In genomic region chr6:92723390-92723931, GRCh38 we compare ENCODE assay signal across 20 cellular contexts.
DNase-seq lines count a peak whose midpoint lies in the region; ATAC-seq and TF ChIP-seq lines count a peak whose summit lies in the region.
"Had no signal": no experiment of that assay in that cellular context is flagged by ENCODE, and none has a peak within 500 bp of the region (broad histone marks: within the 10 kb centered on the region; RNA-seq: fewer than 3 reads in every experiment).

No MANE protein-coding gene starts in this region.

- no peak overlapping the region for H3K4me3 ChIP-seq in lung
- peak overlapping the region; percentile 4 for H3K4me3 ChIP-seq in suprapubic skin
- H3K4me3 ChIP-seq: A549, SJCRH30, vagina had no signal

- H3K27ac ChIP-seq in lung (ENCODE audit: low read depth in 1 of 2, low read length in 1 of 2) = no peak overlapping the region
- no peak overlapping the region for H3K27ac ChIP-seq in suprapubic skin
- H3K27ac ChIP-seq: A549, SJCRH30, vagina had no signal

- peaks cover 0 to 9% of the 10 kb centered on the region in 2 donors for H3K9me3 ChIP-seq in lung (ENCODE audit: control insufficient read depth in 2 of 2, insufficient read depth in 1 of 2, low read length in 1 of 2)
- peaks cover 10% of the 10 kb centered on the region for H3K9me3 ChIP-seq in suprapubic skin
- H3K9me3 ChIP-seq: A549, vagina had no signal

- H3K27me3 ChIP-seq in lung (ENCODE audit: control insufficient read depth, insufficient read depth) (no peaks in the 10 kb centered on the region), suprapubic skin (no peaks in the 10 kb centered on the region)
- H3K27me3 ChIP-seq: SJCRH30, vagina had no signal

- H3K36me3 ChIP-seq in lung (ENCODE audit: control insufficient read depth in 2 of 2, insufficient read depth in 2 of 2, low read length in 2 of 2) (no peaks in the 10 kb centered on the region), suprapubic skin (no peaks in the 10 kb centered on the region)
- H3K36me3 ChIP-seq: SJCRH30, vagina had no signal

- intact Hi-C loops in activated naive CD4-positive, alpha-beta T cell treated with anti-CD3 and anti-CD28 coated beads for 36 hours (cut with micrococcal nuclease) = no loop called here
- intact Hi-C loops in activated CD4-positive, alpha-beta memory T cell treated with anti-CD3 and anti-CD28 coated beads for 36 hours (cut with micrococcal nuclease) = no loop called here

- TF ChIP-seq EP300 in suprapubic skin (IDR thresholded peaks at IDR 0.05) = no peak

- H3K4me1 Mint-ChIP-seq in activated naive CD4-positive, alpha-beta T cell treated with anti-CD3 and anti-CD28 coated beads for 36 hours (ENCODE audit: low read depth) = no peaks in the 10 kb centered on the region
- no peaks in the 10 kb centered on the region for H3K4me1 Mint-ChIP-seq in activated naive CD8-positive, alpha-beta T cell treated with anti-CD3 and anti-CD28 coated beads, Interleukin-2, amount 10 ng/mL, durations not matched to agents 7 days and 5 days
- H3K4me1 Mint-ChIP-seq in activated CD4-positive, alpha-beta memory T cell treated with anti-CD3 and anti-CD28 coated beads for 36 hours (ENCODE audit: low read depth) = no peaks in the 10 kb centered on the region
- H3K4me1 Mint-ChIP-seq: stimulated activated naive B cell treated with anti-CD40 and anti-IgM and Interleukin-4, amounts not matched to agents 10 μg/mL and 1 μg/mL and 100 μg/mL, for 72 hours had no signal

- CTCF ChIA-PET in activated naive CD4-positive, alpha-beta T cell treated with anti-CD3 and anti-CD28 coated beads for 36 hours (lab: Charles Lee) = no interaction called here
- CTCF ChIA-PET in activated CD4-positive, alpha-beta memory T cell treated with anti-CD3 and anti-CD28 coated beads for 36 hours (lab: Charles Lee) = no interaction called here

- TF ChIP-seq POLR2A in suprapubic skin (IDR thresholded peaks at IDR 0.05) = no peak

- no peak overlapping the region for H3K4me3 Mint-ChIP-seq in activated naive CD4-positive, alpha-beta T cell treated with anti-CD3 and anti-CD28 coated beads for 36 hours
- H3K4me3 Mint-ChIP-seq in activated naive CD8-positive, alpha-beta T cell treated with anti-CD3 and anti-CD28 coated beads, Interleukin-2, amount 10 ng/mL, durations not matched to agents 7 days and 5 days = peak overlapping the region; percentile 42
- no peak overlapping the region for H3K4me3 Mint-ChIP-seq in activated CD4-positive, alpha-beta memory T cell treated with anti-CD3 and anti-CD28 coated beads for 36 hours
- H3K4me3 Mint-ChIP-seq: CD4-positive, alpha-beta T cell; T-helper 2 cell treated with Interferon-gamma antibody and Interleukin-4, amounts not matched to agents 5 μg/mL and 100 μg/mL, for 36 hours had no signal

- DNase-seq in activated naive CD4-positive, alpha-beta T cell treated with anti-CD3 and anti-CD28 coated beads, Interleukin-2, amount 50 U/mL, for 72 hours (ENCODE audit: low spot score in 2 of 2) = peak in 1 of 2 donors; percentile 54
- DNase-seq in activated naive CD4-positive, alpha-beta T cell treated with anti-CD3 and anti-CD28 coated beads for 36 hours = no peak
- no peak for DNase-seq in activated naive CD8-positive, alpha-beta T cell treated with anti-CD3 and anti-CD28 coated beads, Interleukin-2, amount 10 ng/mL, durations not matched to agents 7 days and 5 days
- DNase-seq in lung (ENCODE audit: low spot score) = peak; percentile 47
- peak in 1 of 2 donors; percentile 61 for DNase-seq in suprapubic skin (ENCODE audit: low spot score in 2 of 2)
- DNase-seq in 8988T = no peak
- no peak for DNase-seq in LoVo (ENCODE audit: low spot score)
- no peak for DNase-seq in activated CD4-positive, alpha-beta memory T cell treated with anti-CD3 and anti-CD28 coated beads for 36 hours
- DNase-seq: activated CD4-positive, alpha-beta T cell treated with anti-CD3 and anti-CD28 coated beads for 1 hour; activated naive CD4-positive, alpha-beta T cell; CD4-positive, alpha-beta T cell; effector CD8-positive, alpha-beta T cell; left colon; NCI-H1694 treated with DMSO at 0.1 percent for 48 hours; SJCRH30; stimulated activated naive B cell treated with anti-CD40 and anti-IgM and Interleukin-4, amounts not matched to agents 10 μg/mL and 1 μg/mL and 100 μg/mL, for 72 hours had no signal

- TF ChIP-seq CTCF in lung (IDR thresholded peaks at IDR 0.05; ENCODE audit: control extremely low read depth, extremely low read depth) = no peak
- no peak for TF ChIP-seq CTCF in suprapubic skin (IDR thresholded peaks at IDR 0.05)

- peaks cover 11 to 13% of the 10 kb centered on the region in 2 donors for H3K9me3 Mint-ChIP-seq in activated naive CD4-positive, alpha-beta T cell treated with anti-CD3 and anti-CD28 coated beads, Interleukin-2, amount 50 U/mL, for 72 hours
- H3K9me3 Mint-ChIP-seq in activated naive CD4-positive, alpha-beta T cell treated with anti-CD3 and anti-CD28 coated beads for 36 hours = peaks cover 8% of the 10 kb centered on the region
- H3K9me3 Mint-ChIP-seq in activated naive CD8-positive, alpha-beta T cell treated with anti-CD3 and anti-CD28 coated beads, Interleukin-2, amount 10 ng/mL, durations not matched to agents 7 days and 5 days = peaks cover 13% of the 10 kb centered on the region
- H3K9me3 Mint-ChIP-seq in activated CD4-positive, alpha-beta memory T cell treated with anti-CD3 and anti-CD28 coated beads for 36 hours = peaks cover 29% of the 10 kb centered on the region

- H3K4me1 ChIP-seq in lung (ENCODE audit: control insufficient read depth in 2 of 2, insufficient read depth in 2 of 2, low read length in 2 of 2) (no peaks in the 10 kb centered on the region), suprapubic skin (no peaks in the 10 kb centered on the region)
- H3K4me1 ChIP-seq: A549, SJCRH30, vagina had no signal

- WGBS in lung, 2 donors = 82 to 94% methylated on average over 40 to 45 of the region's 45 CpGs
- WGBS in suprapubic skin = 95% methylated on average over 29 of the region's 45 CpGs

- peaks cover 0 to 4% of the 10 kb centered on the region in 2 donors for H3K36me3 Mint-ChIP-seq in activated naive CD4-positive, alpha-beta T cell treated with anti-CD3 and anti-CD28 coated beads, Interleukin-2, amount 50 U/mL, for 72 hours
- no peaks in the 10 kb centered on the region for H3K36me3 Mint-ChIP-seq in activated naive CD4-positive, alpha-beta T cell treated with anti-CD3 and anti-CD28 coated beads for 36 hours (ENCODE audit: low read depth)
- no peaks in the 10 kb centered on the region for H3K36me3 Mint-ChIP-seq in activated naive CD8-positive, alpha-beta T cell treated with anti-CD3 and anti-CD28 coated beads, Interleukin-2, amount 10 ng/mL, durations not matched to agents 7 days and 5 days
- H3K36me3 Mint-ChIP-seq in activated CD4-positive, alpha-beta memory T cell treated with anti-CD3 and anti-CD28 coated beads for 36 hours = no peaks in the 10 kb centered on the region
- H3K36me3 Mint-ChIP-seq: stimulated activated naive B cell treated with anti-CD40 and anti-IgM and Interleukin-4, amounts not matched to agents 10 μg/mL and 1 μg/mL and 100 μg/mL, for 72 hours had no signal

- no peak overlapping the region for H3K27ac Mint-ChIP-seq in activated naive CD4-positive, alpha-beta T cell treated with anti-CD3 and anti-CD28 coated beads, Interleukin-2, amount 50 U/mL, for 72 hours
- H3K27ac Mint-ChIP-seq in activated naive CD4-positive, alpha-beta T cell treated with anti-CD3 and anti-CD28 coated beads for 36 hours = no peak overlapping the region
- H3K27ac Mint-ChIP-seq in activated naive CD8-positive, alpha-beta T cell treated with anti-CD3 and anti-CD28 coated beads, Interleukin-2, amount 10 ng/mL, durations not matched to agents 7 days and 5 days = no peak overlapping the region
- H3K27ac Mint-ChIP-seq in activated CD4-positive, alpha-beta memory T cell treated with anti-CD3 and anti-CD28 coated beads for 36 hours = no peak overlapping the region
- H3K27ac Mint-ChIP-seq: CD4-positive, alpha-beta T cell; progenitor cell of endocrine pancreas; stimulated activated naive B cell treated with anti-CD40 and anti-IgM and Interleukin-4, amounts not matched to agents 10 μg/mL and 1 μg/mL and 100 μg/mL, for 72 hours; T-helper 2 cell treated with Interferon-gamma antibody and Interleukin-4, amounts not matched to agents 5 μg/mL and 100 μg/mL, for 36 hours had no signal

- POLR2A ChIA-PET in activated naive CD8-positive, alpha-beta T cell treated with anti-CD3 and anti-CD28 coated beads, Interleukin-2, amount 10 ng/mL, durations not matched to agents 7 days and 5 days (lab: Charles Lee) = no interaction called here
- POLR2A ChIA-PET in activated CD4-positive, alpha-beta memory T cell treated with anti-CD3 and anti-CD28 coated beads for 36 hours (lab: Charles Lee) = no interaction called here

- peak; percentile 47 to 84 for ATAC-seq in activated naive CD4-positive, alpha-beta T cell treated with anti-CD3 and anti-CD28 coated beads, Interleukin-2, amount 50 U/mL, for 72 hours
- peak; percentile 54 for ATAC-seq in activated naive CD8-positive, alpha-beta T cell treated with anti-CD3 and anti-CD28 coated beads, Interleukin-2, amount 10 ng/mL, durations not matched to agents 7 days and 5 days (ENCODE audit: low read depth)
- peak; percentile 41 for ATAC-seq in lung (ENCODE audit: insufficient read depth, low FRiP score)
- ATAC-seq: A549, left colon had no signal

- no peaks in the 10 kb centered on the region for H3K27me3 Mint-ChIP-seq in activated naive CD4-positive, alpha-beta T cell treated with anti-CD3 and anti-CD28 coated beads for 36 hours (ENCODE audit: low read depth)
- H3K27me3 Mint-ChIP-seq in activated naive CD8-positive, alpha-beta T cell treated with anti-CD3 and anti-CD28 coated beads, Interleukin-2, amount 10 ng/mL, durations not matched to agents 7 days and 5 days = no peaks in the 10 kb centered on the region
- no peaks in the 10 kb centered on the region for H3K27me3 Mint-ChIP-seq in activated CD4-positive, alpha-beta memory T cell treated with anti-CD3 and anti-CD28 coated beads for 36 hours
- H3K27me3 Mint-ChIP-seq: CD4-positive, alpha-beta T cell; progenitor cell of endocrine pancreas; stimulated activated naive B cell treated with anti-CD40 and anti-IgM and Interleukin-4, amounts not matched to agents 10 μg/mL and 1 μg/mL and 100 μg/mL, for 72 hours had no signal
